ENCODE assay signal across 24 cellular contexts in genomic region chr11:122737951-122738693, GRCh38.
DNase-seq lines count a peak whose midpoint lies in the region; ATAC-seq, FAIRE-seq and TF ChIP-seq lines count a peak whose summit lies in the region.
"Had no signal": no experiment of that assay in that cellular context is flagged by ENCODE, and none has a peak within 500 bp of the region (broad histone marks: within the 10 kb centered on the region; RNA-seq: fewer than 3 reads in every experiment).

No MANE protein-coding gene starts in this region.

- POLR2A ChIA-PET in Panc1 (lab: Charles Lee) (no interaction called here), GM10248 (lab: Yijun Ruan, JAX) (no interaction called here)

- H3K27ac ChIP-seq in Panc1 (ENCODE audit: low read length): no peak overlapping the region
- no peak overlapping the region for H3K27ac ChIP-seq in keratinocyte (ENCODE audit: control insufficient read depth, insufficient read depth, low read length)
- H3K27ac ChIP-seq in upper lobe of right lung: no peak overlapping the region
- H3K27ac ChIP-seq: esophagus muscularis mucosa had no signal

- intact Hi-C loops in Panc1 (cut with micrococcal nuclease; ENCODE audit: unreplicated experiment) (no loop called here), upper lobe of right lung (cut with DNase I) (no loop called here)

- peaks cover 2% of the 10 kb centered on the region for H3K9me1 ChIP-seq in keratinocyte (ENCODE audit: control insufficient read depth, extremely low read depth, insufficient read depth, low read length)

- H3K9me3 ChIP-seq in Panc1 (ENCODE audit: control insufficient read depth, insufficient read depth, low read depth, low read length): no peaks in the 10 kb centered on the region
- H3K9me3 ChIP-seq in keratinocyte (ENCODE audit: control insufficient read depth, low read depth, low read length): no peaks in the 10 kb centered on the region
- H3K9me3 ChIP-seq in upper lobe of right lung: no peaks in the 10 kb centered on the region
- H3K9me3 ChIP-seq: esophagus muscularis mucosa, MG63, SK-N-SH had no signal

- no peaks in the 10 kb centered on the region; the same call in none of the 2 replicates for H3K4me1 ChIP-seq in Panc1 (ENCODE audit: control insufficient read depth, insufficient read depth, low read length)
- H3K4me1 ChIP-seq in keratinocyte (ENCODE audit: control insufficient read depth, extremely low read depth, insufficient read depth, low read length): no peaks in the 10 kb centered on the region
- H3K4me1 ChIP-seq in upper lobe of right lung: peaks cover 35% of the 10 kb centered on the region

- ATAC-seq in Panc1 (peak; percentile 67), upper lobe of right lung (no peak)
- ATAC-seq: right cardiac atrium had no signal

- H3K4me3 ChIP-seq in AG10803 (ENCODE audit: low read length) (no peak overlapping the region), Panc1 (ENCODE audit: low read depth in 2 of 2, low read length in 2 of 2) (no peak overlapping the region), keratinocyte (ENCODE audit: control insufficient read depth in 2 of 3, extremely low read depth in 1 of 3, insufficient read depth in 2 of 3, low read depth in 1 of 3, low read length in 3 of 3) (no peak overlapping the region), upper lobe of right lung (no peak overlapping the region)
- H3K4me3 ChIP-seq: esophagus muscularis mucosa, MG63 had no signal

- H3K9ac ChIP-seq in keratinocyte (ENCODE audit: control insufficient read depth, extremely low read depth, insufficient read depth, low read length): no peak overlapping the region
- H3K9ac ChIP-seq: SK-N-SH had no signal

- no peak overlapping the region for H3K4me2 ChIP-seq in keratinocyte (ENCODE audit: control insufficient read depth, extremely low read depth, insufficient read depth, low read depth, low read length)
- H3K4me2 ChIP-seq: SK-N-SH had no signal

- H3K36me3 ChIP-seq in Panc1 (ENCODE audit: control insufficient read depth, insufficient read depth, low read length): no peaks in the 10 kb centered on the region
- peaks cover 1 to 3% of the 10 kb centered on the region in 2 experiments for H3K36me3 ChIP-seq in keratinocyte (ENCODE audit: control insufficient read depth in 2 of 2, extremely low read depth in 1 of 2, insufficient read depth in 2 of 2, low read length in 2 of 2)
- H3K36me3 ChIP-seq in upper lobe of right lung: no peaks in the 10 kb centered on the region
- H3K36me3 ChIP-seq: esophagus muscularis mucosa, MG63 had no signal

- BruUV-seq in Panc1 (replicated peaks; lab: Mats Ljungman, UMichigan): no TSS peak

- DNase-seq in AG10803 (ENCODE audit: low read depth) (peak; percentile 44), H54 (ENCODE audit: insufficient read length, low spot score) (no peak), Panc1 (ENCODE audit: low read depth, low spot score) (no peak), keratinocyte (ENCODE audit: low read depth, low spot score) (no peak), GM10248 (ENCODE audit: extremely low spot score) (no peak), upper lobe of right lung (no peak), NOMO-1 treated with DMSO at 0.1 percent for 48 hours (lab: John Stamatoyannopoulos, UW; ENCODE audit: unreplicated experiment) (no peak)
- no peak for DNase-seq in stimulated activated CD4-positive, alpha-beta T cell treated with anti-CD3 and anti-CD28 coated beads, Interleukin-1b, Interleukin-23, amount 100 ng/mL, for 48 hours
- DNase-seq: activated CD4-positive, alpha-beta memory T cell treated with anti-CD3 and anti-CD28 coated beads, Interleukin-2, amount 10 ng/mL, durations not matched to agents 7 days and 5 days; activated gamma-delta T cell treated with Interleukin-2 at 50 U/mL for 16 hours; activated T-cell treated with anti-CD3 and anti-CD28 coated beads for 4 hours; amygdala; CD4-positive, alpha-beta T cell; DMS153; effector CD4-positive, alpha-beta T cell; H7; MG63; naive B cell; NCI-H1436 treated with DMSO at 0.1 percent for 48 hours; NCI-H82; right cardiac atrium; SK-N-SH; T1000 had no signal

- peaks cover 17% of the 10 kb centered on the region for H3K79me2 ChIP-seq in keratinocyte (ENCODE audit: control insufficient read depth, insufficient read depth, low read length)

- in situ Hi-C loops in Panc1 (cut with HindIII; ENCODE audit: low pct_unique_long_range_greater_than_20kb, low sequenced_read_pairs): no loop called here

- dilution Hi-C loops in keratinocyte (cut with MboI; ENCODE audit: extremely low pct_ligation_motif_present, low sequenced_read_pairs): no loop called here

- FAIRE-seq in H54 (lab: Jason Lieb, UNC) (peak; percentile 6), keratinocyte (lab: Jason Lieb, UNC) (peak; percentile 39)

- H3K27me3 ChIP-seq in Panc1 (ENCODE audit: control insufficient read depth, insufficient read depth, low read length): no peaks in the 10 kb centered on the region
- no peaks in the 10 kb centered on the region for H3K27me3 ChIP-seq in keratinocyte (ENCODE audit: control insufficient read depth, extremely low read depth, insufficient read depth, low read length)
- H3K27me3 ChIP-seq in upper lobe of right lung: no peaks in the 10 kb centered on the region
- H3K27me3 ChIP-seq: MG63 had no signal

- TF ChIP-seq POLR2A in H54 (IDR thresholded peaks at IDR 0.05; ENCODE audit: low read depth, low read length): no peak

- H4K20me1 ChIP-seq in keratinocyte (ENCODE audit: control insufficient read depth, extremely low read depth, insufficient read depth, low read length): no peaks in the 10 kb centered on the region

- H2AFZ ChIP-seq in keratinocyte (ENCODE audit: control insufficient read depth, low read length): no peak overlapping the region

- TF ChIP-seq CTCF in AG10803 (conservative IDR thresholded peaks at IDR 0.05; ENCODE audit: low read length): no peak
- TF ChIP-seq CTCF in Panc1 (IDR thresholded peaks at IDR 0.05): no peak
- TF ChIP-seq CTCF in keratinocyte (optimal IDR thresholded peaks at IDR 0.05 in 1 of 3, IDR thresholded peaks at IDR 0.05 in 1 of 3, conservative IDR thresholded peaks at IDR 0.05 in 1 of 3; ENCODE audit: extremely low read depth in 1 of 3, insufficient read depth in 2 of 3, low read length in 3 of 3): no peak
- TF ChIP-seq CTCF in GM10248 (IDR thresholded peaks at IDR 0.05; ENCODE audit: control extremely low read depth, extremely low read depth, low read depth, missing control alignments): no peak
- no peak for TF ChIP-seq CTCF in upper lobe of right lung (IDR thresholded peaks at IDR 0.05)

- CTCF ChIA-PET in Panc1 (lab: Charles Lee): no interaction called here
- CTCF ChIA-PET in GM10248 (lab: Yijun Ruan, JAX): interaction anchor here (1.0 to 3.9 kb wide), 3 partner anchors 9 to 129 kb away, joined by 3 to 22 read pairs (median 3); no protein-coding TSS in a partner anchor
